9 cellular contexts compared by ENCODE assay signal in genomic region chr22:25419247-25420113, GRCh38.
DNase-seq lines count a peak whose midpoint lies in the region; ATAC-seq and TF ChIP-seq lines count a peak whose summit lies in the region.
"Had no signal": no experiment of that assay in that cellular context is flagged by ENCODE, and none has a peak within 500 bp of the region (broad histone marks: within the 10 kb centered on the region; RNA-seq: fewer than 3 reads in every experiment).

No MANE protein-coding gene starts in this region.

- H3K27me3 ChIP-seq in PC-9 (ENCODE audit: insufficient read depth, low read depth): no peaks in the 10 kb centered on the region
- H3K27me3 ChIP-seq in heart left ventricle: peaks cover 21 to 50% (median 46%) of the 10 kb centered on the region in 9 donors

- 21 to 32% (median 29%) methylated on average over 25 of the region's 25 CpGs for whole genome bisulfite sequencing in heart left ventricle, 4 donors

- H3K9me3 ChIP-seq in PC-9 (ENCODE audit: insufficient read depth, low read depth) (no peaks in the 10 kb centered on the region), heart left ventricle (no peaks in the 10 kb centered on the region)

- BruUV-seq in PC-9 (replicated peaks; lab: Mats Ljungman, UMichigan): no TSS peak

- POLR2A ChIA-PET in PC-9 (lab: Charles Lee; ENCODE audit: unreplicated experiment): interaction anchor here (0.7 kb wide), 1 partner anchor 19 kb away, joined by 13 read pairs; no protein-coding TSS in a partner anchor

- CTCF ChIA-PET in PC-9 (lab: Charles Lee): interaction anchor here (0.6 kb wide), 1 partner anchor 360 kb away, joined by 3 read pairs; no protein-coding TSS in a partner anchor

- H3K27ac ChIP-seq in PC-9: no peak overlapping the region
- H3K27ac ChIP-seq in heart left ventricle: peak overlapping the region in 1 of 12 donors; percentile 29
- H3K27ac ChIP-seq: 22Rv1 had no signal

- ATAC-seq in heart left ventricle (peak in 3 of 4 donors; percentile 43 to 75 (median 60)), GM19035 (IDR thresholded peaks at IDR 0.05; ENCODE audit: unreplicated experiment) (no peak), GM18502 (IDR thresholded peaks at IDR 0.05; ENCODE audit: poor library complexity, unreplicated experiment) (no peak)

- H3K9me2 ChIP-seq in PC-9 (ENCODE audit: insufficient read depth): no peaks in the 10 kb centered on the region

- TF ChIP-seq CTCF in PC-9 (conservative IDR thresholded peaks at IDR 0.05) (no peak), heart left ventricle (IDR thresholded peaks at IDR 0.05) (no peak)

- H3K79me2 ChIP-seq in PC-9 (ENCODE audit: low read depth): no peaks in the 10 kb centered on the region

- no peaks in the 10 kb centered on the region for H4K20me1 ChIP-seq in PC-9 (ENCODE audit: insufficient read depth)

- H3K4me3 ChIP-seq in PC-9 (peak overlapping the region; percentile 39; the same call in 1 of the 2 replicates), heart left ventricle (peak overlapping the region in 8 of 12 donors; percentile 2 to 27 (median 11)), skeletal muscle cell (ENCODE audit: low read depth, low read length) (peak overlapping the region; percentile 14)

- H3K36me3 ChIP-seq in PC-9 (ENCODE audit: low read depth) (no peaks in the 10 kb centered on the region), heart left ventricle (no peaks in the 10 kb centered on the region)

- no peak for TF ChIP-seq POLR2A in heart left ventricle (IDR thresholded peaks at IDR 0.05)

- intact Hi-C loops in PC-9 (cut with micrococcal nuclease; ENCODE audit: unreplicated experiment) (no loop called here), heart left ventricle (cut with DNase I) (loop anchor here in 5 of 10 donors (5.0 kb wide), 1 partner anchor 57 kb away; no protein-coding TSS in a partner anchor)

- peaks cover 26% of the 10 kb centered on the region for H3K4me1 ChIP-seq in PC-9 (replicated peaks; ENCODE audit: insufficient read depth)
- peaks cover 3 to 29% (median 12%) of the 10 kb centered on the region in 12 donors for H3K4me1 ChIP-seq in heart left ventricle

- H3K4me2 ChIP-seq in PC-9: peak overlapping the region; percentile 74

- H2AFZ ChIP-seq in PC-9: peak overlapping the region; percentile 50

- DNase-seq in DMS 273 (lab: John Stamatoyannopoulos, UW; ENCODE audit: unreplicated experiment) (peak; percentile 11), DMS 273 treated with DMSO at 0.1 percent for 48 hours (lab: John Stamatoyannopoulos, UW) (no peak), PC-9 (peak in 1 of 2 experiments; percentile 49), heart left ventricle (no peak), skeletal muscle cell (ENCODE audit: low read depth) (no peak)
- no peak for DNase-seq in effector CD8-positive, alpha-beta T cell (lab: John Stamatoyannopoulos, UW)

- peaks cover 11% of the 10 kb centered on the region; the same call in 1 of the 2 replicates for H3F3A ChIP-seq in PC-9 (ENCODE audit: insufficient read depth, low read depth)

Comparison
In these comparisons a context has a peak if more than half of its experiments do, and no peak if none do; other contexts are left out.
1. ATAC-seq: peak in heart left ventricle (3 of 4); none in GM19035 (single experiment) and GM18502 (single experiment).
2. Peak in every context shown above with its lines, with median percentiles within 50 percentile points of each other: H3K4me3 ChIP-seq.